In genomic region chr18:73577365-73577764, GRCh38 we compare ENCODE assay signal across 30 cellular contexts.
DNase-seq lines count a peak whose midpoint lies in the region; ATAC-seq, FAIRE-seq and TF ChIP-seq lines count a peak whose summit lies in the region.
"Had no signal": no experiment of that assay in that cellular context is flagged by ENCODE, and none has a peak within 500 bp of the region (broad histone marks: within the 10 kb centered on the region; RNA-seq: fewer than 3 reads in every experiment).

No MANE protein-coding gene starts in this region.

- no peaks in the 10 kb centered on the region for H3K27me3 Mint-ChIP-seq in HFFc6 (ENCODE audit: insufficient read depth)
- H3K27me3 Mint-ChIP-seq: activated naive CD8-positive, alpha-beta T cell; activated T-cell treated with anti-CD3 and anti-CD28 coated beads, Interleukin-2, amount 50 U/mL, for 24 hours had no signal

- DNase-seq in AG04449 (ENCODE audit: low read depth, low spot score) (peak; percentile 4), HFFc6 (peak; percentile 52), bronchial epithelial cell (ENCODE audit: low read depth) (peak; percentile 41), fibroblast of the aortic adventitia (ENCODE audit: low read depth) (peak; percentile 43), 8988T (no peak), left lung (no peak), NOMO-1 (lab: John Stamatoyannopoulos, UW; ENCODE audit: unreplicated experiment in 2 of 2) (no peak)
- DNase-seq: activated CD4-positive, alpha-beta T cell treated with anti-CD3 and anti-CD28 coated beads, Interleukin-2, amount 50 U/mL, for 1 hour; activated CD4-positive, CD25-positive, alpha-beta regulatory T cell; activated effector memory CD4-positive, alpha-beta T cell treated with anti-CD3 and anti-CD28 coated beads, Interleukin-2, amount 50 U/mL, for 16 hours; activated T-cell treated with anti-CD3 and anti-CD28 coated beads, Interleukin-2, amount 50 U/mL, for 24 hours; cerebellar nuclear complex; dorsolateral prefrontal cortex; esophagus squamous epithelium; glutamatergic neuron; islet precursor cell; NCI-H1092; NCI-H1694 treated with DMSO at 0.1 percent for 48 hours; NCI-H2171; NCI-H510A; stimulated activated CD4-positive, alpha-beta T cell treated with anti-CD3 and anti-CD28 coated beads, Interleukin-1b, Interleukin-23, amount 100 ng/mL, for 48 hours; stimulated activated naive CD8-positive, alpha-beta T cell treated with anti-CD3 and anti-CD28 coated beads, Interleukin-15, Interleukin-2, amounts not matched to agents 100 U/mL and 50 U/mL, for 24 hours had no signal

- intact Hi-C loops in left lung (cut with DNase I) = no loop called here

- FAIRE-seq in bronchial epithelial cell (lab: Jason Lieb, UNC) = no peak
- FAIRE-seq: endometrium had no signal

- H3K9me3 Mint-ChIP-seq in HFFc6 = no peaks in the 10 kb centered on the region
- H3K9me3 Mint-ChIP-seq: T-helper 1 cell treated with Interleukin-12 subunit alpha and Interleukin-12 subunit beta and Interleukin-4 antibody, amounts not matched to agents 30 μg/mL and 1 μg/mL, for 36 hours had no signal

- CTCF ChIA-PET in AG04449 (lab: Yijun Ruan, JAX) = no interaction called here

- POLR2A ChIA-PET in AG04449 (lab: Yijun Ruan, JAX) = interaction anchor here (0.6 kb wide), 1 partner anchor 342 kb away, joined by 3 read pairs; no protein-coding TSS in a partner anchor

- H3K36me3 Mint-ChIP-seq in HFFc6 (ENCODE audit: low read depth) = 0 out of 2 replicates have a peak, but pooled peaks cover 8% of the 10 kb centered on the region
- H3K36me3 Mint-ChIP-seq: activated naive CD8-positive, alpha-beta T cell had no signal

- peak overlapping the region; percentile 63 for H3K4me3 Mint-ChIP-seq in HFFc6
- H3K4me3 Mint-ChIP-seq: activated naive CD8-positive, alpha-beta T cell; activated T-cell treated with anti-CD3 and anti-CD28 coated beads, Interleukin-2, amount 50 U/mL, for 24 hours; T-helper 1 cell treated with Interleukin-12 subunit alpha and Interleukin-12 subunit beta and Interleukin-4 antibody, amounts not matched to agents 30 μg/mL and 1 μg/mL, for 36 hours had no signal

- H3K9me3 ChIP-seq in left lung = no peaks in the 10 kb centered on the region
- H3K9me3 ChIP-seq: ascending aorta; BLaER1 treated with 17β-estradiol and CSF1 and Interleukin-3, amounts not matched to agents 10 nM and 100 nM; esophagus squamous epithelium; right atrium auricular region had no signal

- no peaks in the 10 kb centered on the region for H3K4me1 ChIP-seq in left lung
- H3K4me1 ChIP-seq: ascending aorta; BLaER1 treated with 17β-estradiol and CSF1 and Interleukin-3, amounts not matched to agents 10 nM and 100 nM; esophagus squamous epithelium; right atrium auricular region had no signal

- no peak overlapping the region for H3K4me3 ChIP-seq in AG04449 (ENCODE audit: low read depth, low read length)
- H3K4me3 ChIP-seq in bronchial epithelial cell (ENCODE audit: low read depth, low read length) = no peak overlapping the region
- no peak overlapping the region for H3K4me3 ChIP-seq in fibroblast of the aortic adventitia (ENCODE audit: low read depth, low read length)
- no peak overlapping the region for H3K4me3 ChIP-seq in left lung
- H3K4me3 ChIP-seq: ascending aorta; BLaER1 treated with 17β-estradiol and CSF1 and Interleukin-3, amounts not matched to agents 10 nM and 100 nM; dorsolateral prefrontal cortex; esophagus squamous epithelium; right atrium auricular region had no signal

- TF ChIP-seq CTCF in AG04449 (IDR thresholded peaks at IDR 0.05; ENCODE audit: insufficient read depth, low read length, missing control alignments) = no peak
- no peak for TF ChIP-seq CTCF in HFFc6 (IDR thresholded peaks at IDR 0.05)
- no peak for TF ChIP-seq CTCF in bronchial epithelial cell (IDR thresholded peaks at IDR 0.05; ENCODE audit: insufficient read depth, low read length, severe bottlenecking)
- TF ChIP-seq CTCF in fibroblast of the aortic adventitia (IDR thresholded peaks at IDR 0.05; ENCODE audit: insufficient read depth, low read length) = no peak
- no peak for TF ChIP-seq CTCF in left lung (IDR thresholded peaks at IDR 0.05)

- no peak for ATAC-seq in GM19023 (IDR thresholded peaks at IDR 0.05; ENCODE audit: unreplicated experiment)
- ATAC-seq in left lung = no peak
- ATAC-seq: HCT116; stimulated activated naive CD8-positive, alpha-beta T cell treated with anti-CD3 and anti-CD28 coated beads, Interleukin-15, Interleukin-2, amounts not matched to agents 100 U/mL and 50 U/mL, for 24 hours had no signal

- H3K27me3 ChIP-seq in bronchial epithelial cell (ENCODE audit: control insufficient read depth, insufficient read depth, low read length) = no peaks in the 10 kb centered on the region
- H3K27me3 ChIP-seq in left lung = no peaks in the 10 kb centered on the region
- H3K27me3 ChIP-seq: ascending aorta; BLaER1 treated with 17β-estradiol and CSF1 and Interleukin-3, amounts not matched to agents 10 nM and 100 nM; dorsolateral prefrontal cortex; esophagus squamous epithelium; right atrium auricular region had no signal

- no peak overlapping the region for H3K27ac ChIP-seq in left lung
- H3K27ac ChIP-seq: ascending aorta; BLaER1 treated with 17β-estradiol and CSF1 and Interleukin-3, amounts not matched to agents 10 nM and 100 nM; dorsolateral prefrontal cortex; esophagus squamous epithelium; right atrium auricular region had no signal

- peaks cover 31% of the 10 kb centered on the region for H3K4me1 Mint-ChIP-seq in HFFc6 (ENCODE audit: low read depth)

- H3K27ac Mint-ChIP-seq in HFFc6 = peak overlapping the region; percentile 74
- H3K27ac Mint-ChIP-seq: activated naive CD8-positive, alpha-beta T cell; activated T-cell treated with anti-CD3 and anti-CD28 coated beads, Interleukin-2, amount 50 U/mL, for 24 hours; T-helper 1 cell treated with Interleukin-12 subunit alpha and Interleukin-12 subunit beta and Interleukin-4 antibody, amounts not matched to agents 30 μg/mL and 1 μg/mL, for 36 hours had no signal

- no peaks in the 10 kb centered on the region for H3K36me3 ChIP-seq in bronchial epithelial cell (ENCODE audit: control insufficient read depth, insufficient read depth, low read length)
- no peaks in the 10 kb centered on the region for H3K36me3 ChIP-seq in left lung
- H3K36me3 ChIP-seq: ascending aorta; BLaER1 treated with 17β-estradiol and CSF1 and Interleukin-3, amounts not matched to agents 10 nM and 100 nM; esophagus squamous epithelium; right atrium auricular region had no signal

Comparison
In these comparisons a context has a peak if more than half of its experiments do, and no peak if none do; other contexts are left out.
1. DNase-seq: peak in AG04449 (single experiment), HFFc6 (single experiment), bronchial epithelial cell (single experiment) and fibroblast of the aortic adventitia (single experiment); none in 8988T (single experiment), left lung (0 of 2) and NOMO-1 (0 of 2).